ENCODE assay signal across 9 cellular contexts in the genomic region with DNA sequence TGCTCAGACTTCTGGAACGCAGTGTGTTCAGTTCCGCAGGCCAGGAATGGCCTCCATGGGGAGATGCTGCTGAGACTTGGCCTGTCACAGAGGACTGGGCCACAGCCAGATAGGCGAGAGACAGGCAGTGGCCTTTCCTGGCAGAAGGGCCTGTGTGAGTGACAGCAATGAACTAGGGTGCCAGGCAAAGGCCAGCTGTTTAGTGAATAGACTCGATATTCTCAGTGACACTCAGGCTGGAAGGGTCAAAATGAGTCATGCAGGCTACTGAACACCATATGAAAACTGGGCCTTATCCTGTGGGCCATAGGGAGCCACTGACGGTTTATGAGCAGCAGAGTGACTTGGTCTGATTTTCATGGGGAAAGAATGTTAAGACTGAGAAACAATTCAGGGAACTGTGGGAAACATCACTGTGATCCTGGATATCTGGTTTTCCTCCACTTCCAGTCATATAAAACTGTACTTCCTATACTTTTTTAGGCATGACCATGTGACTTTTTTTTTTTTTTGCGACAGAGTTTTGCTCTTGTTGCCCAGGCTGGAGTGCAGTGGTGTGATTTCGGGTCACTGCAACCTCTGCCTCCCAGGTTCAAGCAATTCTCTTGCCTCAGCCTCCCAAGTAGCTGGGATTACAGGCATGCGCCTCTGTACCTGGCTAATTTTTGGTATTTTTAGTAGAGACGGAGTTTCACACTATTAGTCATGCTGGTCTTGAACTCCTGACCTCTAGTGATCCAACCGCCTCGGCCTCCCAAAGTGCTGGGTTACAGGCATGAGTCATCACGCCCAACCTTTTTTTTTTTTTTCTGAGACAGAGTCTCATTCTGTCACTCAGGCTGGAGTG. TPM values are rescaled to one million over a fixed set of nuclear protein-coding genes. Genes with fewer than 3 reads are reported as not detected.
A peak's percentile ranks its signal among the peaks of the same experiment; 100 is the strongest.
DNase-seq lines count a peak whose midpoint lies in the region; ATAC-seq and TF ChIP-seq lines count a peak whose summit lies in the region.
"Had no signal": no experiment of that assay in that cellular context is flagged by ENCODE, and none has a peak within 500 bp of the region (broad histone marks: within the 10 kb centered on the region; RNA-seq: fewer than 3 reads in every experiment).

No MANE protein-coding gene starts in this region.

- no peaks in the 10 kb centered on the region for H3K27me3 Mint-ChIP-seq in activated naive CD8-positive, alpha-beta T cell treated with anti-CD3 and anti-CD28 coated beads, Interleukin-2, amount 50 U/mL, for 24 hours
- H3K27me3 Mint-ChIP-seq: CD4-positive, alpha-beta memory T cell had no signal

- no peaks in the 10 kb centered on the region for H3K79me2 ChIP-seq in OCI-LY7 (ENCODE audit: insufficient read depth, low read depth, low read length)

- H3K9me3 ChIP-seq in OCI-LY7 (ENCODE audit: low read length) = no peaks in the 10 kb centered on the region

- H3K4me2 ChIP-seq in OCI-LY7 (ENCODE audit: low read length) = peak overlapping the region; percentile 71

- ATAC-seq in HG02884 (IDR thresholded peaks at IDR 0.05; ENCODE audit: unreplicated experiment) = peak; percentile 59
- ATAC-seq in activated naive CD8-positive, alpha-beta T cell treated with anti-CD3 and anti-CD28 coated beads, Interleukin-2, amount 50 U/mL, for 24 hours = peak; percentile 69

- H3K9me3 Mint-ChIP-seq in activated naive CD8-positive, alpha-beta T cell treated with anti-CD3 and anti-CD28 coated beads, Interleukin-2, amount 50 U/mL, for 24 hours = no peaks in the 10 kb centered on the region

- H3K36me3 ChIP-seq in OCI-LY7 (ENCODE audit: insufficient read depth, low read length) = no peaks in the 10 kb centered on the region

- DNase-seq in activated CD4-positive, alpha-beta T cell treated with anti-CD3 and anti-CD28 coated beads for 24 hours (ENCODE audit: low read depth in 2 of 2) = peak; percentile 17 to 28
- DNase-seq in activated CD4-positive, alpha-beta T cell treated with anti-CD3 and anti-CD28 coated beads, Interleukin-2, amount 50 U/mL, for 1 hour = no peak
- DNase-seq in OCI-LY7 (ENCODE audit: low spot score) = peak; percentile 27
- peak; percentile 44 for DNase-seq in activated naive CD8-positive, alpha-beta T cell treated with anti-CD3 and anti-CD28 coated beads, Interleukin-2, amount 50 U/mL, for 24 hours
- DNase-seq in hepatic stellate cell (ENCODE audit: low spot score) = peak; percentile 50
- peak; percentile 49 to 61 for DNase-seq in stimulated activated CD4-positive, alpha-beta T cell treated with anti-CD3 and anti-CD28 coated beads, Interleukin-2, amount 100 ng/mL, for 24 hours
- DNase-seq in NCI-H1417 (lab: John Stamatoyannopoulos, UW) = no peak

- no peaks in the 10 kb centered on the region for H4K20me1 ChIP-seq in OCI-LY7 (ENCODE audit: insufficient read depth, low read length)

- peak overlapping the region; percentile 62 for H3K27ac ChIP-seq in OCI-LY7 (ENCODE audit: low read depth, low read length, poor library complexity, severe bottlenecking)

- H3K27ac Mint-ChIP-seq in activated naive CD8-positive, alpha-beta T cell treated with anti-CD3 and anti-CD28 coated beads, Interleukin-2, amount 50 U/mL, for 24 hours = peak overlapping the region; percentile 54

- peak overlapping the region; percentile 97 for H2AFZ ChIP-seq in OCI-LY7 (ENCODE audit: low read length)

- H3K4me3 ChIP-seq in OCI-LY7 (ENCODE audit: low read depth, low read length, poor library complexity, severe bottlenecking) = no peak overlapping the region

- peak overlapping the region; percentile 14 for H3K4me3 Mint-ChIP-seq in activated naive CD8-positive, alpha-beta T cell treated with anti-CD3 and anti-CD28 coated beads, Interleukin-2, amount 50 U/mL, for 24 hours

- peaks cover 35% of the 10 kb centered on the region for H3K4me1 Mint-ChIP-seq in activated naive CD8-positive, alpha-beta T cell treated with anti-CD3 and anti-CD28 coated beads, Interleukin-2, amount 50 U/mL, for 24 hours

- peaks cover 47% of the 10 kb centered on the region for H3K4me1 ChIP-seq in OCI-LY7 (ENCODE audit: insufficient read depth, low read length, poor library complexity, severe bottlenecking)

- intact Hi-C loops in OCI-LY7 (cut with micrococcal nuclease; ENCODE audit: unreplicated experiment) = loop anchor here (5.0 kb wide), 2 partner anchors 351 to 481 kb away; a partner anchor contains a TSS

- no peaks in the 10 kb centered on the region for H3K9me2 ChIP-seq in OCI-LY7 (ENCODE audit: insufficient read depth, low read length)

- no TSS peak for BruUV-seq in OCI-LY7 (replicated peaks; lab: Mats Ljungman, UMichigan)

- TF ChIP-seq CTCF in OCI-LY7 (conservative IDR thresholded peaks at IDR 0.05; ENCODE audit: low read length) = no peak

- CTCF ChIA-PET in OCI-LY7 (lab: Charles Lee; ENCODE audit: unreplicated experiment) = no interaction called here

- no peaks in the 10 kb centered on the region for H3K36me3 Mint-ChIP-seq in activated naive CD8-positive, alpha-beta T cell treated with anti-CD3 and anti-CD28 coated beads, Interleukin-2, amount 50 U/mL, for 24 hours (ENCODE audit: low read depth)
- H3K36me3 Mint-ChIP-seq: CD4-positive, alpha-beta memory T cell had no signal

- POLR2A ChIA-PET in OCI-LY7 (lab: Charles Lee) = interaction anchor here (0.6 to 1.6 kb wide), 4 partner anchors 181 to 1586 kb away, joined by 3 to 5 read pairs (median 3); no protein-coding TSS in a partner anchor

RNA-seq across cellular contexts. Expression of a gene that starts 5.2 kb away (rescaled TPM):
- 15.1 and 27.4 TPM in 2 replicates for total RNA-seq in OCI-LY7 (2014; rRNA removed; shearing (Covaris generic))
- total RNA-seq in OCI-LY7 (2022) = 20.7 and 24.4 TPM in 2 replicates

RNA-seq across cellular contexts. Expression of a gene that starts 43.7 kb away (rescaled TPM):
- 0.32 TPM in 1 of 2 replicates, not detected in the other for total RNA-seq in OCI-LY7 (2014; rRNA removed; shearing (Covaris generic))
- total RNA-seq in OCI-LY7 (2022) = 0.74 and 1.00 TPM in 2 replicates
- total RNA-seq: CD4-positive, alpha-beta memory T cell had no signal

Comparison
In these comparisons a context has a peak if more than half of its experiments do, and no peak if none do; other contexts are left out.
1. DNase-seq: peak in activated CD4-positive, alpha-beta T cell treated with anti-CD3 and anti-CD28 coated beads for 24 hours (2 of 2), OCI-LY7 (single experiment), activated naive CD8-positive, alpha-beta T cell treated with anti-CD3 and anti-CD28 coated beads, Interleukin-2, amount 50 U/mL, for 24 hours (single experiment), hepatic stellate cell (single experiment) and stimulated activated CD4-positive, alpha-beta T cell treated with anti-CD3 and anti-CD28 coated beads, Interleukin-2, amount 100 ng/mL, for 24 hours (2 of 2); none in activated CD4-positive, alpha-beta T cell treated with anti-CD3 and anti-CD28 coated beads, Interleukin-2, amount 50 U/mL, for 1 hour (single experiment) and NCI-H1417 (0 of 3).